In genomic region chr14:23563473-23564180, GRCh38 we compare ENCODE assay signal across 16 cellular contexts. TPM values are rescaled to one million over a fixed set of nuclear protein-coding genes. Genes with fewer than 3 reads are reported as not detected.
A peak's percentile ranks its signal among the peaks of the same experiment; 100 is the strongest.
DNase-seq lines count a peak whose midpoint lies in the region; ATAC-seq and TF ChIP-seq lines count a peak whose summit lies in the region.
"Had no signal": no experiment of that assay in that cellular context is flagged by ENCODE, and none has a peak within 500 bp of the region (broad histone marks: within the 10 kb centered on the region; RNA-seq: fewer than 3 reads in every experiment).

No MANE protein-coding gene starts in this region.

- H3K4me1 Mint-ChIP-seq in naive thymus-derived CD8-positive, alpha-beta T cell, result peaks cover 20 to 62% (median 44%) of the 10 kb centered on the region in 4 donors

- H3K9ac ChIP-seq in liver (ENCODE audit: low read depth in 1 of 2, low read length in 2 of 2) (no peak overlapping the region), skeletal muscle tissue (ENCODE audit: low read depth in 1 of 3, low read length in 3 of 3) (peak overlapping the region in 2 of 3 donors; percentile 6 to 40)

- no peak for TF ChIP-seq RAD21 in liver (IDR thresholded peaks at IDR 0.05)

- POLR2A ChIA-PET in naive thymus-derived CD8-positive, alpha-beta T cell (lab: Charles Lee), result no interaction called here

- H3K4me1 ChIP-seq in adrenal gland (replicated peaks in 1 of 2), result peaks cover 0 to 16% of the 10 kb centered on the region in 2 donors
- H3K4me1 ChIP-seq in liver (ENCODE audit: control insufficient read depth in 4 of 4, insufficient read depth in 4 of 4, low read length in 3 of 4), result peaks cover 0 to 30% (median 19%) of the 10 kb centered on the region in 4 donors
- H3K4me1 ChIP-seq in skeletal muscle tissue (ENCODE audit: control insufficient read depth in 3 of 3, insufficient read depth in 3 of 3, low read length in 3 of 3), result peaks cover 7 to 24% (median 21%) of the 10 kb centered on the region in 3 donors

- DNase-seq in GM12864 (ENCODE audit: low read depth) (no peak), adrenal gland (no peak), SIG-M5 (lab: John Stamatoyannopoulos, UW) (no peak)
- no peak for DNase-seq in naive thymus-derived CD8-positive, alpha-beta T cell
- DNase-seq: activated CD4-positive, alpha-beta T cell treated with anti-CD3 and anti-CD28 coated beads, Interleukin-2, amount 50 U/mL, for 1 hour; activated naive CD4-positive, alpha-beta T cell treated with anti-CD3 and anti-CD28 coated beads, Interleukin-2, amount 10 ng/mL, durations not matched to agents 7 days and 5 days; lower lobe of right lung; psoas muscle; spleen had no signal

- no peak for TF ChIP-seq POLR2A in adrenal gland (IDR thresholded peaks at IDR 0.05)

- H3K4me3 ChIP-seq in GM12864 (ENCODE audit: low read depth, low read length) (no peak overlapping the region), adrenal gland (no peak overlapping the region), liver (ENCODE audit: low read depth in 1 of 3, low read length in 3 of 3) (no peak overlapping the region), skeletal muscle tissue (ENCODE audit: low read length in 3 of 3) (no peak overlapping the region)
- H3K4me3 ChIP-seq: coronary artery, hepatocyte, lower lobe of right lung, psoas muscle, spleen had no signal

- H3K9me3 ChIP-seq in adrenal gland (replicated peaks in 1 of 3) (no peaks in the 10 kb centered on the region), liver (ENCODE audit: control insufficient read depth in 4 of 4, low read length in 3 of 4) (no peaks in the 10 kb centered on the region), skeletal muscle tissue (ENCODE audit: control insufficient read depth in 3 of 3, low read length in 3 of 3) (no peaks in the 10 kb centered on the region)
- H3K9me3 ChIP-seq: lower lobe of right lung, psoas muscle, spleen had no signal

- TF ChIP-seq CTCF in GM12864 (IDR thresholded peaks at IDR 0.05; ENCODE audit: low read depth, low read length, missing control alignments) (peak; percentile 1), adrenal gland (IDR thresholded peaks at IDR 0.05) (no peak), liver (IDR thresholded peaks at IDR 0.05; ENCODE audit: low read depth, low read length, missing input control) (no peak)

- intact Hi-C loops in adrenal gland (cut with DNase I), result loop anchor here (5.0 to 10.0 kb wide), 3 partner anchors 86 to 239 kb away; partner anchors contain the start of gene PABPN1 (in 1 of the 2)

- H3K36me3 ChIP-seq in adrenal gland (replicated peaks in 1 of 2) (peaks cover 0 to 48% of the 10 kb centered on the region in 2 donors), liver (ENCODE audit: control insufficient read depth in 4 of 4, insufficient read depth in 3 of 4, low read depth in 1 of 4, low read length in 3 of 4) (peaks cover 4 to 16% (median 7%) of the 10 kb centered on the region in 4 donors), skeletal muscle tissue (ENCODE audit: control insufficient read depth in 3 of 3, insufficient read depth in 3 of 3, low read length in 3 of 3) (peaks cover 8 to 19% (median 18%) of the 10 kb centered on the region in 3 donors)

- 63 to 87% (median 85%) methylated on average over 3 to 14 of the region's 14 CpGs for WGBS in adrenal gland, 4 donors
- 78% methylated on average over 14 of the region's 14 CpGs for WGBS in liver

- no peak for ATAC-seq in naive thymus-derived CD8-positive, alpha-beta T cell
- ATAC-seq in HG02588 (IDR thresholded peaks at IDR 0.05; ENCODE audit: unreplicated experiment), result no peak

- peaks cover 0 to 53% (median 8%) of the 10 kb centered on the region in 3 donors for H3K36me3 Mint-ChIP-seq in naive thymus-derived CD8-positive, alpha-beta T cell

- H3K27me3 ChIP-seq in adrenal gland (no peaks in the 10 kb centered on the region), liver (ENCODE audit: control insufficient read depth in 4 of 4, insufficient read depth in 4 of 4, low read length in 3 of 4) (no peaks in the 10 kb centered on the region), skeletal muscle tissue (ENCODE audit: control insufficient read depth in 3 of 3, insufficient read depth in 3 of 3, low read length in 3 of 3) (peaks cover 0 to 5% (median 2%) of the 10 kb centered on the region in 3 donors)
- H3K27me3 ChIP-seq: hepatocyte, spleen had no signal

- peak overlapping the region in 1 of 10 donors; percentile 69 for H3K4me3 Mint-ChIP-seq in naive thymus-derived CD8-positive, alpha-beta T cell
- H3K4me3 Mint-ChIP-seq: activated naive CD4-positive, alpha-beta T cell treated with anti-CD3 and anti-CD28 coated beads, Interleukin-2, amount 10 ng/mL, durations not matched to agents 7 days and 5 days had no signal

- peak overlapping the region in 4 of 10 donors; percentile 35 to 83 (median 75) for H3K27ac Mint-ChIP-seq in naive thymus-derived CD8-positive, alpha-beta T cell

- peak overlapping the region in 3 of 5 donors; percentile 32 to 70 (median 54) for H3K27ac ChIP-seq in adrenal gland
- H3K27ac ChIP-seq in liver (ENCODE audit: low read depth in 1 of 2, low read length in 2 of 2), result peak overlapping the region in 1 of 2 donors; percentile 5
- no peak overlapping the region for H3K27ac ChIP-seq in skeletal muscle tissue (ENCODE audit: low read depth, low read length)
- H3K27ac ChIP-seq: coronary artery, hepatocyte, lower lobe of right lung, psoas muscle had no signal

- H3K27me3 Mint-ChIP-seq in naive thymus-derived CD8-positive, alpha-beta T cell, result no peaks in the 10 kb centered on the region

- peaks cover 0 to 1% (median 0%) of the 10 kb centered on the region in 9 donors for H3K9me3 Mint-ChIP-seq in naive thymus-derived CD8-positive, alpha-beta T cell
- H3K9me3 Mint-ChIP-seq: activated naive CD4-positive, alpha-beta T cell treated with anti-CD3 and anti-CD28 coated beads, Interleukin-2, amount 10 ng/mL, durations not matched to agents 7 days and 5 days had no signal

TF ChIP-seq in liver, 16 proteins besides CTCF, POLR2A, EP300 and RAD21 (continues in another document):
- TF ChIP-seq RXRA (IDR thresholded peaks at IDR 0.05) (peak in 1 of 2 donors; percentile 77), GABPA (IDR thresholded peaks at IDR 0.05 in 1 of 2, conservative IDR thresholded peaks at IDR 0.05 in 1 of 2) (no peak), JUND (IDR thresholded peaks at IDR 0.05) (no peak), EGR1 (IDR thresholded peaks at IDR 0.05; ENCODE audit: low read depth in 2 of 2) (no peak), NR2F2 (IDR thresholded peaks at IDR 0.05) (no peak), FOXA2 (IDR thresholded peaks at IDR 0.05) (peak; percentile 6), FOXA1 (IDR thresholded peaks at IDR 0.05) (no peak), REST (IDR thresholded peaks at IDR 0.05) (no peak)

RNA-seq across cellular contexts. Expression of gene AP1G2, which starts 4.0 kb away (rescaled TPM):
- total RNA-seq in adrenal gland, result 100 to 1,000 TPM in 2 of 8 donors, 10 to 100 TPM in 6; 35.2 to 142 (median 79.5) TPM
- 100 to 1,000 TPM in 2 of 3 donors, 10 to 100 TPM in 1; 27.9 to 587 (median 285) TPM for polyA plus RNA-seq in adrenal gland
- 10 to 100 TPM; 14.8 to 19.7 TPM for total RNA-seq in liver
- polyA plus RNA-seq in liver, result 10 to 100 TPM; 12.4 to 26.6 TPM
- total RNA-seq in skeletal muscle tissue, result 8.4 TPM
- total RNA-seq in naive thymus-derived CD8-positive, alpha-beta T cell, result 100 to 1,000 TPM; 483 to 529 TPM
- 10 to 100 TPM; 67.8 to 91.4 (median 68.4) TPM for polyA plus RNA-seq in naive thymus-derived CD8-positive, alpha-beta T cell

RNA-seq across cellular contexts. Expression of gene THTPA, which starts 7.6 kb away (rescaled TPM):
- total RNA-seq in adrenal gland (10 to 100 TPM; 21.2 to 41.7 (median 32.6) TPM), liver (10 to 100 TPM in 1 of 2 donors, 1 to 10 TPM in 1; 7.3 to 19.8 TPM), skeletal muscle tissue (7.8 TPM)
- polyA plus RNA-seq in adrenal gland (10 to 100 TPM; 11.5 to 26.5 (median 21.4) TPM), liver (10 to 100 TPM in 1 of 2 donors, 1 to 10 TPM in 1; 9.6 to 10.2 TPM)
- 10 to 100 TPM; 28.5 to 29.4 TPM for total RNA-seq in naive thymus-derived CD8-positive, alpha-beta T cell
- 10 to 100 TPM; 14.9 to 15.6 (median 14.9) TPM for polyA plus RNA-seq in naive thymus-derived CD8-positive, alpha-beta T cell

RNA-seq across cellular contexts. Expression of gene ZFHX2, which starts 12.1 kb away (rescaled TPM):
- 1 to 10 TPM in 6 of 8 donors, under 1 TPM in 2; 0.54 to 4.2 (median 2.4) TPM for total RNA-seq in adrenal gland
- polyA plus RNA-seq in adrenal gland, result 1 to 10 TPM; 2.1 to 9.7 (median 2.5) TPM
- total RNA-seq in liver, result under 1 TPM; 0.08 to 0.14 TPM
- polyA plus RNA-seq in liver, result under 1 TPM; 0.06 to 0.12 TPM
- not detected for total RNA-seq in skeletal muscle tissue
- 1 to 10 TPM in 1 of 2 experiments, under 1 TPM in 1; 0.62 to 1.0 TPM for total RNA-seq in naive thymus-derived CD8-positive, alpha-beta T cell
- under 1 TPM; 0.02 to 0.23 (median 0.03) TPM for polyA plus RNA-seq in naive thymus-derived CD8-positive, alpha-beta T cell

RNA-seq across cellular contexts. Expression of gene JPH4, which starts 15.0 kb away (rescaled TPM):
- total RNA-seq in adrenal gland (10 to 100 TPM in 1 of 8 donors, 1 to 10 TPM in 6, under 1 TPM in 1; 0.42 to 11.1 (median 3.0) TPM), liver (under 1 TPM; 0.08 to 0.23 TPM), skeletal muscle tissue (1.0 TPM)
- polyA plus RNA-seq in adrenal gland (10 to 100 TPM in 1 of 3 donors, 1 to 10 TPM in 2; 5.9 to 35.8 (median 9.4) TPM), liver (under 1 TPM; 0.07 to 0.24 TPM)
- not detected for total RNA-seq in naive thymus-derived CD8-positive, alpha-beta T cell
- polyA plus RNA-seq in naive thymus-derived CD8-positive, alpha-beta T cell, result under 1 TPM in 2 of 3 donors, not detected in 1; 0.07 to 0.29 TPM
- total RNA-seq: endothelial cell of umbilical vein, LHCN-M2 had no signal

Comparison
In these comparisons a context has a peak if more than half of its experiments do, and no peak if none do; other contexts are left out.
1. H3K9ac ChIP-seq: peak in skeletal muscle tissue (2 of 3); none in liver (0 of 2).